21 cellular contexts compared by ENCODE assay signal in genomic region chr7:148815612-148816011, GRCh38.
DNase-seq lines count a peak whose midpoint lies in the region; ATAC-seq, FAIRE-seq and TF ChIP-seq lines count a peak whose summit lies in the region.
"Had no signal": no experiment of that assay in that cellular context is flagged by ENCODE, and none has a peak within 500 bp of the region (broad histone marks: within the 10 kb centered on the region; RNA-seq: fewer than 3 reads in every experiment).

No MANE protein-coding gene starts in this region.

- H3K27ac ChIP-seq in mammary epithelial cell (ENCODE audit: insufficient read depth, low read depth, low read length) = no peak overlapping the region
- no peak overlapping the region for H3K27ac ChIP-seq in breast epithelium
- H3K27ac ChIP-seq in GM12878 (ENCODE audit: control insufficient read depth, insufficient read depth) = no peak overlapping the region
- peak overlapping the region in 1 of 4 donors; percentile 4 for H3K27ac ChIP-seq in transverse colon

- TF ChIP-seq CTCF in mammary epithelial cell (conservative IDR thresholded peaks at IDR 0.05 in 1 of 2, IDR thresholded peaks at IDR 0.05 in 1 of 2; ENCODE audit: extremely low read depth in 1 of 2, insufficient read depth in 1 of 2, low read depth in 1 of 2, low read length in 2 of 2) (no peak), breast epithelium (IDR thresholded peaks at IDR 0.05) (no peak), GM12878 (IDR thresholded peaks at IDR 0.05 in 2 of 3, conservative IDR thresholded peaks at IDR 0.05 in 1 of 3; ENCODE audit: control insufficient read depth in 2 of 3, extremely low read depth in 1 of 3, insufficient read depth in 1 of 3, low read depth in 3 of 3, low read length in 3 of 3) (no peak), transverse colon (IDR thresholded peaks at IDR 0.05) (no peak)

- H3K9ac ChIP-seq in mammary epithelial cell (ENCODE audit: insufficient read depth, low read length) = no peak overlapping the region
- no peak overlapping the region for H3K9ac ChIP-seq in GM12878 (ENCODE audit: control insufficient read depth, insufficient read depth, low read length)

- H3K4me3 ChIP-seq in mammary epithelial cell (replicated peaks in 1 of 3; ENCODE audit: insufficient read depth in 1 of 3, low read depth in 2 of 3, low read length in 3 of 3) (no peak overlapping the region), breast epithelium (no peak overlapping the region), GM12878 (no peak overlapping the region), transverse colon (no peak overlapping the region)

- no peak overlapping the region for H3K4me2 ChIP-seq in mammary epithelial cell (ENCODE audit: insufficient read depth, low read depth, low read length)
- no peak overlapping the region for H3K4me2 ChIP-seq in GM12878 (ENCODE audit: control insufficient read depth, insufficient read depth)

- peaks cover 9% of the 10 kb centered on the region for H3K4me1 ChIP-seq in mammary epithelial cell (ENCODE audit: insufficient read depth, low read length)
- H3K4me1 ChIP-seq in breast epithelium = no peaks in the 10 kb centered on the region
- H3K4me1 ChIP-seq in GM12878 (ENCODE audit: control insufficient read depth, insufficient read depth, low read length) = no peaks in the 10 kb centered on the region
- no peaks in the 10 kb centered on the region for H3K4me1 ChIP-seq in transverse colon

- no peak for ATAC-seq in GM12878
- no peak for ATAC-seq in GM21737 (IDR thresholded peaks at IDR 0.05; ENCODE audit: unreplicated experiment)
- ATAC-seq: CD8-positive, alpha-beta T cell; WTC11 had no signal

- peaks cover 24% of the 10 kb centered on the region for H3K36me3 ChIP-seq in mammary epithelial cell (ENCODE audit: insufficient read depth, low read length)
- no peaks in the 10 kb centered on the region for H3K36me3 ChIP-seq in breast epithelium
- H3K36me3 ChIP-seq in GM12878 (ENCODE audit: control insufficient read depth in 2 of 2, insufficient read depth in 2 of 2, low read length in 1 of 2) = peaks cover 13 to 43% of the 10 kb centered on the region in 2 experiments
- H3K36me3 ChIP-seq in transverse colon = no peaks in the 10 kb centered on the region

- POLR2A ChIA-PET in GM12878 (lab: Charles Lee) = no interaction called here

- WGBS in mammary epithelial cell (ENCODE audit: low coverage, missing lambda C conversion rate) = 97% methylated on average over 3 of the region's 3 CpGs
- 30% methylated on average over 3 of the region's 3 CpGs for WGBS in GM12878 (ENCODE audit: insufficient coverage, insufficient replicate concordance, low lambda C conversion rate, missing lambda C conversion rate)
- WGBS in transverse colon (ENCODE audit: low coverage in 1 of 2), 2 donors = 50 to 74% methylated on average over 3 of the region's 3 CpGs

- no TSS peak for BruUV-seq in mammary epithelial cell (replicated peaks; lab: Mats Ljungman, UMichigan)
- no TSS peak for BruUV-seq in GM12878 (replicated peaks; lab: Mats Ljungman, UMichigan)

- no peak for FAIRE-seq in GM12878 (lab: Jason Lieb, UNC)
- FAIRE-seq: astrocyte had no signal

- H4K20me1 ChIP-seq in mammary epithelial cell (ENCODE audit: insufficient read depth, low read length) (no peaks in the 10 kb centered on the region), GM12878 (ENCODE audit: control insufficient read depth, insufficient read depth) (no peaks in the 10 kb centered on the region)

- TF ChIP-seq POLR2A in breast epithelium (IDR thresholded peaks at IDR 0.05) (no peak), GM12878 (IDR thresholded peaks at IDR 0.05; ENCODE audit: low read depth, low read length) (no peak), transverse colon (IDR thresholded peaks at IDR 0.05) (no peak)

- CTCF ChIA-PET in mammary epithelial cell (lab: Charles Lee; ENCODE audit: low non-redundant PET) (no interaction called here), GM12878 (lab: Yijun Ruan, JAX) (interaction anchor here (0.9 to 1.9 kb wide), 5 partner anchors 10 to 250 kb away, joined by 3 to 5 read pairs (median 4); no protein-coding TSS in a partner anchor)

- no peaks in the 10 kb centered on the region for H3K79me2 ChIP-seq in mammary epithelial cell (ENCODE audit: insufficient read depth, low read length)
- no peaks in the 10 kb centered on the region for H3K79me2 ChIP-seq in GM12878 (ENCODE audit: control insufficient read depth, insufficient read depth, low read length)

- intact Hi-C loops in mammary epithelial cell (cut with micrococcal nuclease) = loop anchor here (5.0 to 10.0 kb wide), 2 partner anchors 67 to 149 kb away; partner anchors contain the start of gene EZH2
- intact Hi-C loops in breast epithelium (cut with DNase I; ENCODE audit: low total_unique reads) = no loop called here
- intact Hi-C loops in GM12878 (cut with micrococcal nuclease; ENCODE audit: unreplicated experiment) = no loop called here
- intact Hi-C loops in transverse colon (cut with DNase I; ENCODE audit: low total_unique reads) = no loop called here

- no peak for TF ChIP-seq EP300 in GM12878 (IDR thresholded peaks at IDR 0.05; ENCODE audit: borderline replicate concordance in 1 of 2, control insufficient read depth in 1 of 2, low read depth in 2 of 2, low read length in 2 of 2)
- no peak for TF ChIP-seq EP300 in transverse colon (IDR thresholded peaks at IDR 0.05; ENCODE audit: low read depth)

- H3K9me3 ChIP-seq in mammary epithelial cell (replicated peaks; ENCODE audit: insufficient read depth, low read length) = no peaks in the 10 kb centered on the region
- H3K9me3 ChIP-seq in breast epithelium = no peaks in the 10 kb centered on the region
- no peaks in the 10 kb centered on the region for H3K9me3 ChIP-seq in GM12878 (replicated peaks; ENCODE audit: control insufficient read depth, insufficient read depth, low read length)
- no peaks in the 10 kb centered on the region for H3K9me3 ChIP-seq in transverse colon

- TF ChIP-seq RAD21 in GM12878 (IDR thresholded peaks at IDR 0.05; ENCODE audit: insufficient read depth, low read depth, low read length) = no peak

- peak; percentile 12 for DNase-seq in mammary epithelial cell
- no peak for DNase-seq in breast epithelium (ENCODE audit: low spot score in 2 of 2)
- peak; percentile 59 for DNase-seq in NCI-H510A (lab: John Stamatoyannopoulos, UW)
- DNase-seq in GM12878 (ENCODE audit: low read depth, low spot score) = no peak
- peak; percentile 21 for DNase-seq in transverse colon
- no peak for DNase-seq in KBM-7
- no peak for DNase-seq in midbrain (lab: John Stamatoyannopoulos, UW)
- DNase-seq: activated CD4-positive, alpha-beta T cell treated with anti-CD3 and anti-CD28 coated beads, Interleukin-2, amount 50 U/mL, for 1 hour; activated naive CD8-positive, alpha-beta T cell treated with anti-CD3 and anti-CD28 coated beads, Interleukin-2, amount 10 ng/mL, durations not matched to agents 7 days and 5 days; AML-193; CD8-positive, alpha-beta T cell; cerebellar nuclear complex; DND-41; HCEC 1CT; head of caudate nucleus; mesenchymal stem cell; NCI-H2107; T-helper 9 cell had no signal

- H2AFZ ChIP-seq in mammary epithelial cell (ENCODE audit: low read depth, low read length) (no peak overlapping the region), GM12878 (ENCODE audit: control insufficient read depth, low read depth, low read length) (no peak overlapping the region)

- H3K27me3 ChIP-seq in mammary epithelial cell (ENCODE audit: insufficient read depth, low read length) (no peaks in the 10 kb centered on the region), breast epithelium (no peaks in the 10 kb centered on the region), GM12878 (replicated peaks in 1 of 2; ENCODE audit: control insufficient read depth in 2 of 2, insufficient read depth in 2 of 2, low read length in 1 of 2) (no peaks in the 10 kb centered on the region), transverse colon (no peaks in the 10 kb centered on the region)

- dilution Hi-C loops in mammary epithelial cell (cut with HindIII; ENCODE audit: low sequenced_read_pairs) = no loop called here

- in situ Hi-C loops in mammary epithelial cell (cut with MboI; ENCODE audit: low sequenced_read_pairs in 2 of 2) = no loop called here
- in situ Hi-C loops in GM12878 (cut with MboI) = no loop called here
- in situ Hi-C loops in transverse colon (cut with MboI; ENCODE audit: low pct_ligation_motif_present in 1 of 4, low pct_unique_long_range_greater_than_20kb in 1 of 4, low sequenced_read_pairs in 3 of 4) = no loop called here
- in situ Hi-C loops in KBM-7 (cut with MboI; ENCODE audit: low pct_unique_long_range_greater_than_20kb, low sequenced_read_pairs) = no loop called here

- SMC1A ChIA-PET in GM12878 (lab: Charles Lee; ENCODE audit: uncharacterized antibody, unreplicated experiment) = interaction anchor here (0.7 to 1.6 kb wide), 6 partner anchors 10 to 240 kb away, joined by 3 to 5 read pairs (median 3); no protein-coding TSS in a partner anchor

- RAD21 ChIA-PET in GM12878 (lab: Charles Lee; ENCODE audit: unreplicated experiment) = interaction anchor here (0.5 to 1.9 kb wide), 2 partner anchors 148 to 183 kb away, joined by 3 to 7 read pairs; no protein-coding TSS in a partner anchor

TF ChIP-seq in GM12878, 131 proteins besides CTCF, POLR2A, EP300 and RAD21:
- TF ChIP-seq SPI1 (IDR thresholded peaks at IDR 0.05; ENCODE audit: borderline replicate concordance, insufficient read depth, low read depth, low read length) (peak; percentile 76; the same call in 1 of the 2 replicates), ATF7 (IDR thresholded peaks at IDR 0.05; ENCODE audit: low read depth) (no peak)
TF ChIP-seq in GM12878: peak in this region for 1.

Comparison
In these comparisons a context has a peak if more than half of its experiments do, and no peak if none do; other contexts are left out.
1. DNase-seq: peak in mammary epithelial cell (single experiment), NCI-H510A (single experiment) and transverse colon (single experiment); none in breast epithelium (0 of 2), GM12878 (single experiment), KBM-7 (single experiment) and midbrain (single experiment).